ENCODE assay signal across 15 cellular contexts in genomic region chr16:76194621-76195015, GRCh38.
A peak's percentile ranks its signal among the peaks of the same experiment; 100 is the strongest.
DNase-seq lines count a peak whose midpoint lies in the region; ATAC-seq and TF ChIP-seq lines count a peak whose summit lies in the region.
"Had no signal": no experiment of that assay in that cellular context is flagged by ENCODE, and none has a peak within 500 bp of the region (broad histone marks: within the 10 kb centered on the region; RNA-seq: fewer than 3 reads in every experiment).

No MANE protein-coding gene starts in this region.

- no peak overlapping the region for H3K4me3 ChIP-seq in skeletal muscle tissue (ENCODE audit: low read length in 3 of 3)
- H3K4me3 ChIP-seq in ascending aorta = peak overlapping the region in 1 of 2 donors; percentile 33
- H3K4me3 ChIP-seq: K562 had no signal

- no peaks in the 10 kb centered on the region for H3K9me3 ChIP-seq in skeletal muscle tissue (ENCODE audit: control insufficient read depth in 3 of 3, low read length in 3 of 3)
- no peaks in the 10 kb centered on the region for H3K9me3 ChIP-seq in ascending aorta

- ATAC-seq in HG03025 (IDR thresholded peaks at IDR 0.05; ENCODE audit: low FRiP score, unreplicated experiment) = no peak
- ATAC-seq: K562; stimulated activated naive CD8-positive, alpha-beta T cell treated with anti-CD3 and anti-CD28 coated beads, Interleukin-15, Interleukin-2, amounts not matched to agents 100 U/mL and 50 U/mL, for 24 hours had no signal

- peak; percentile 67 for DNase-seq in NCI-H146 (lab: John Stamatoyannopoulos, UW)
- DNase-seq in amniotic stem cell (lab: John Stamatoyannopoulos, UW) = peak; percentile 3
- peak; percentile 84 for DNase-seq in islet precursor cell
- DNase-seq in ascending aorta (ENCODE audit: low spot score in 2 of 2) = no peak
- DNase-seq in NCI-H226 = no peak
- DNase-seq: activated CD4-positive, CD25-positive, alpha-beta regulatory T cell; activated CD8-positive, alpha-beta memory T cell treated with anti-CD3 and anti-CD28 coated beads, Interleukin-2, amount 50 U/mL, for 4 hours; activated naive CD4-positive, alpha-beta T cell treated with anti-CD3 and anti-CD28 coated beads, Interleukin-2, amount 50 U/mL, for 16 hours; EL; NCI-H1930; stimulated activated naive CD8-positive, alpha-beta T cell treated with anti-CD3 and anti-CD28 coated beads, Interleukin-15, Interleukin-2, amounts not matched to agents 100 U/mL and 50 U/mL, for 24 hours had no signal

- no peak for TF ChIP-seq CTCF in ascending aorta (IDR thresholded peaks at IDR 0.05)

- intact Hi-C loops in ascending aorta (cut with DNase I) = no loop called here

- H3K4me1 ChIP-seq in skeletal muscle tissue (ENCODE audit: control insufficient read depth in 3 of 3, insufficient read depth in 3 of 3, low read length in 3 of 3) (no peaks in the 10 kb centered on the region), ascending aorta (no peaks in the 10 kb centered on the region)

- no peaks in the 10 kb centered on the region for H3K27me3 ChIP-seq in skeletal muscle tissue (ENCODE audit: control insufficient read depth in 3 of 3, insufficient read depth in 3 of 3, low read length in 3 of 3)
- no peaks in the 10 kb centered on the region for H3K27me3 ChIP-seq in ascending aorta

- H3K9ac ChIP-seq in skeletal muscle tissue (ENCODE audit: low read depth in 1 of 3, low read length in 3 of 3) = no peak overlapping the region

- H3K27ac ChIP-seq in skeletal muscle tissue (ENCODE audit: low read depth, low read length) (peak overlapping the region; percentile 23), ascending aorta (no peak overlapping the region)
- H3K27ac ChIP-seq: C4-2B had no signal

- H3K36me3 ChIP-seq in skeletal muscle tissue (ENCODE audit: control insufficient read depth in 3 of 3, insufficient read depth in 3 of 3, low read length in 3 of 3) = no peaks in the 10 kb centered on the region
- H3K36me3 ChIP-seq in ascending aorta = no peaks in the 10 kb centered on the region

Comparison
In these comparisons a context has a peak if more than half of its experiments do, and no peak if none do; other contexts are left out.
1. DNase-seq: peak in NCI-H146 (single experiment), amniotic stem cell (single experiment) and islet precursor cell (single experiment); none in ascending aorta (0 of 2) and NCI-H226 (single experiment).